ENCODE assay signal across 1 cellular context in the genomic region with DNA sequence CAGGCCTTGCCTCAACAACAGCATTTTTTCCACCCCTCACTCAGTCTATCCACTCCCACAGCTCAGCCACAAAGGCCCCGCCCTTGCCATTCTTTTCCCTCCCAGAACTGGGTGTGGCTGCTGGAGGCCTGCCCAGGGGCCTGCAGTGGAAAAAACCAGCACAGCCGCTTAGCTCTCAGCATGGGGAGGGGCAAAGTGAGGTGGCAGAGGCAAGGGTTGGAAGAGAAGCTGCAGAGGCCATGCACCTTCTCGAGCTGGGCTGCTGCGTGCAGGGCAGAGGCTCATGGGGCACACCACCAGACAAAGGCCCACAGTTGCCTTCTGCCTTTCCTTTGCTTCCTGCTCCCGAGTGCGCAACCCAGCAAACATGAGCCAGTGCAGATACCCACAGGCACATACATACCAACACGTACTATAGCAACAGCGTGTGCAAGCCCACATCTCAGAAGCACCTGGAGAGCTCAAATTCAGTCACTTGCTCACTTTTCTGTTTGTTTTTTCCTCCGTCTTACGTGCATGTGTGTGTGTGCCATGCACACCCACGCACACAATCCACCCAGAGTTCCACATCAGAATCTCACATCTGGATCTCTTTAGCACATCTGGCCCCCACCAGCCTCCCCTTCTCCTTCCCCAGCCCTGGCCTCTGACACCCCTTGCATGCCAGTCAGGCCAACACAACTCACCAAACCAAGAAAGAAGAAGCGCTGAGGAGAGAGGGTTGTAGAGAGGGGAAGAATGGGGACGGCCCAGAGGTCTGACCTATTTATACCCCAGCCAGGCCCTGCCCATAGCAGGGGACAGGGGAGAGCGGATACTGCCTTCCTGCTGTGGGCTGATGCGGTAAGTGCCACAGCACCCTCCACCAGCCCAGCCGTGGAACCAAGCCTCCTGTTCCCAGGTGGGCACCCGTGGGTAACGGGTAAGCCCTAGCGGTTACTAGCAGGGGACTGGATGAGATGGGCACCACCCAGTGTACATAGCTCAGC.
TF ChIP-seq lines count a peak whose summit lies in the region.

A gene (minus strand): TSS at position 740 of the 989 bp plus-strand sequence. CDS start 1,012 bp downstream, outside the sequence.

TF ChIP-seq in HEK293, 187 proteins besides CTCF, POLR2A, EP300 and RAD21 (continued from another document):
- TF ChIP-seq, protein P1, sequence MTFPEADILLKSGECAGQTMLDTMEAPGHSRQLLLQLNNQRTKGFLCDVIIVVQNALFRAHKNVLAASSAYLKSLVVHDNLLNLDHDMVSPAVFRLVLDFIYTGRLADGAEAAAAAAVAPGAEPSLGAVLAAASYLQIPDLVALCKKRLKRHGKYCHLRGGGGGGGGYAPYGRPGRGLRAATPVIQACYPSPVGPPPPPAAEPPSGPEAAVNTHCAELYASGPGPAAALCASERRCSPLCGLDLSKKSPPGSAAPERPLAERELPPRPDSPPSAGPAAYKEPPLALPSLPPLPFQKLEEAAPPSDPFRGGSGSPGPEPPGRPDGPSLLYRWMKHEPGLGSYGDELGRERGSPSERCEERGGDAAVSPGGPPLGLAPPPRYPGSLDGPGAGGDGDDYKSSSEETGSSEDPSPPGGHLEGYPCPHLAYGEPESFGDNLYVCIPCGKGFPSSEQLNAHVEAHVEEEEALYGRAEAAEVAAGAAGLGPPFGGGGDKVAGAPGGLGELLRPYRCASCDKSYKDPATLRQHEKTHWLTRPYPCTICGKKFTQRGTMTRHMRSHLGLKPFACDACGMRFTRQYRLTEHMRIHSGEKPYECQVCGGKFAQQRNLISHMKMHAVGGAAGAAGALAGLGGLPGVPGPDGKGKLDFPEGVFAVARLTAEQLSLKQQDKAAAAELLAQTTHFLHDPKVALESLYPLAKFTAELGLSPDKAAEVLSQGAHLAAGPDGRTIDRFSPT (tag by site-specific recombination; IDR thresholded peaks at IDR 0.05) = peak; percentile 84
- TF ChIP-seq SP3 (tag by site-specific recombination; IDR thresholded peaks at IDR 0.05) (peak; percentile 78), ZBTB8A (tag by site-specific recombination; IDR thresholded peaks at IDR 0.05) (peak; percentile 51), ZNF121 (tag by site-specific recombination; IDR thresholded peaks at IDR 0.05) (no peak), SP7 (tag by site-specific recombination; IDR thresholded peaks at IDR 0.05) (peak; percentile 38; the same call in 1 of the 2 replicates), ZNF549 (tag by site-specific recombination; IDR thresholded peaks at IDR 0.05) (no peak), GLIS1 (tag by site-specific recombination; IDR thresholded peaks at IDR 0.05) (peak; percentile 35; the same call in 1 of the 2 replicates), ZNF239 (tag by site-specific recombination; IDR thresholded peaks at IDR 0.05) (no peak), ZNF626 (tag by site-specific recombination; IDR thresholded peaks at IDR 0.05) (no peak), YY2 (tag by site-specific recombination; IDR thresholded peaks at IDR 0.05) (no peak), ZNF600 (tag by site-specific recombination; IDR thresholded peaks at IDR 0.05) (peak; percentile 85), TRIM28 (IDR thresholded peaks at IDR 0.05; ENCODE audit: borderline replicate concordance, low read length) (peak; percentile 67; the same call in 1 of the 2 replicates), TCF7L2 (IDR thresholded peaks at IDR 0.05; ENCODE audit: borderline replicate concordance, low read depth, low read length) (no peak), ZSCAN30 (tag by site-specific recombination; IDR thresholded peaks at IDR 0.05) (peak; percentile 95), ZIC2 (tag by site-specific recombination; IDR thresholded peaks at IDR 0.05) (0 out of 2 replicates have a peak, but pooled peaks have one; percentile 7), KLF10 (tag by site-specific recombination; IDR thresholded peaks at IDR 0.05) (peak; percentile 44; the same call in 1 of the 2 replicates), SP2 (tag by site-specific recombination; IDR thresholded peaks at IDR 0.05) (peak; percentile 84), ZNF623 (tag by site-specific recombination; IDR thresholded peaks at IDR 0.05) (no peak), KLF7 (tag by site-specific recombination; IDR thresholded peaks at IDR 0.05; ENCODE audit: borderline replicate concordance) (peak; percentile 98), ZEB2 (tag by site-specific recombination; IDR thresholded peaks at IDR 0.05) (peak; percentile 31; the same call in 1 of the 2 replicates), KLF1 (tag by site-specific recombination; IDR thresholded peaks at IDR 0.05) (peak; percentile 94), ZFHX2 (tag by site-specific recombination; conservative IDR thresholded peaks at IDR 0.05) (0 out of 2 replicates have a peak, but pooled peaks have one; percentile 30), ZNF169 (tag by site-specific recombination; IDR thresholded peaks at IDR 0.05) (no peak), ZBTB48 (tag by site-specific recombination; IDR thresholded peaks at IDR 0.05) (peak; percentile 96), ZNF792 (tag by site-specific recombination; IDR thresholded peaks at IDR 0.05) (no peak), ZXDB (tag by site-specific recombination; IDR thresholded peaks at IDR 0.05) (peak; percentile 62; the same call in 1 of the 2 replicates), ZBTB17 (tag by site-specific recombination; IDR thresholded peaks at IDR 0.05) (peak; percentile 62), KLF9 (tag by site-specific recombination; IDR thresholded peaks at IDR 0.05; ENCODE audit: low read depth) (peak; percentile 93), ZNF10 (tag by site-specific recombination; IDR thresholded peaks at IDR 0.05) (no peak)
- TF ChIP-seq, protein P2, sequence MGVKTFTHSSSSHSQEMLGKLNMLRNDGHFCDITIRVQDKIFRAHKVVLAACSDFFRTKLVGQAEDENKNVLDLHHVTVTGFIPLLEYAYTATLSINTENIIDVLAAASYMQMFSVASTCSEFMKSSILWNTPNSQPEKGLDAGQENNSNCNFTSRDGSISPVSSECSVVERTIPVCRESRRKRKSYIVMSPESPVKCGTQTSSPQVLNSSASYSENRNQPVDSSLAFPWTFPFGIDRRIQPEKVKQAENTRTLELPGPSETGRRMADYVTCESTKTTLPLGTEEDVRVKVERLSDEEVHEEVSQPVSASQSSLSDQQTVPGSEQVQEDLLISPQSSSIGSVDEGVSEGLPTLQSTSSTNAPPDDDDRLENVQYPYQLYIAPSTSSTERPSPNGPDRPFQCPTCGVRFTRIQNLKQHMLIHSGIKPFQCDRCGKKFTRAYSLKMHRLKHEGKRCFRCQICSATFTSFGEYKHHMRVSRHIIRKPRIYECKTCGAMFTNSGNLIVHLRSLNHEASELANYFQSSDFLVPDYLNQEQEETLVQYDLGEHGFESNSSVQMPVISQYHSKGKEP (tag by site-specific recombination; IDR thresholded peaks at IDR 0.05) = peak; percentile 72
- TF ChIP-seq, protein P3, sequence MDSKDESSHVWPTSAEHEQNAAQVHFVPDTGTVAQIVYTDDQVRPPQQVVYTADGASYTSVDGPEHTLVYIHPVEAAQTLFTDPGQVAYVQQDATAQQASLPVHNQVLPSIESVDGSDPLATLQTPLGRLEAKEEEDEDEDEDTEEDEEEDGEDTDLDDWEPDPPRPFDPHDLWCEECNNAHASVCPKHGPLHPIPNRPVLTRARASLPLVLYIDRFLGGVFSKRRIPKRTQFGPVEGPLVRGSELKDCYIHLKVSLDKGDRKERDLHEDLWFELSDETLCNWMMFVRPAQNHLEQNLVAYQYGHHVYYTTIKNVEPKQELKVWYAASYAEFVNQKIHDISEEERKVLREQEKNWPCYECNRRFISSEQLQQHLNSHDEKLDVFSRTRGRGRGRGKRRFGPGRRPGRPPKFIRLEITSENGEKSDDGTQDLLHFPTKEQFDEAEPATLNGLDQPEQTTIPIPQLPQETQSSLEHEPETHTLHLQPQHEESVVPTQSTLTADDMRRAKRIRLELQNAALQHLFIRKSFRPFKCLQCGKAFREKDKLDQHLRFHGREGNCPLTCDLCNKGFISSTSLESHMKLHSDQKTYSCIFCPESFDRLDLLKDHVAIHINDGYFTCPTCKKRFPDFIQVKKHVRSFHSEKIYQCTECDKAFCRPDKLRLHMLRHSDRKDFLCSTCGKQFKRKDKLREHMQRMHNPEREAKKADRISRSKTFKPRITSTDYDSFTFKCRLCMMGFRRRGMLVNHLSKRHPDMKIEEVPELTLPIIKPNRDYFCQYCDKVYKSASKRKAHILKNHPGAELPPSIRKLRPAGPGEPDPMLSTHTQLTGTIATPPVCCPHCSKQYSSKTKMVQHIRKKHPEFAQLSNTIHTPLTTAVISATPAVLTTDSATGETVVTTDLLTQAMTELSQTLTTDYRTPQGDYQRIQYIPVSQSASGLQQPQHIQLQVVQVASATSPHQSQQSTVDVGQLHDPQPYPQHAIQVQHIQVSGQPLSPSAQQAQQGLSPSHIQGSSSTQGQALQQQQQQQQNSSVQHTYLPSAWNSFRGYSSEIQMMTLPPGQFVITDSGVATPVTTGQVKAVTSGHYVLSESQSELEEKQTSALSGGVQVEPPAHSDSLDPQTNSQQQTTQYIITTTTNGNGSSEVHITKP (tag by site-specific recombination; IDR thresholded peaks at IDR 0.05) = peak; percentile 89
- TF ChIP-seq, protein P4, sequence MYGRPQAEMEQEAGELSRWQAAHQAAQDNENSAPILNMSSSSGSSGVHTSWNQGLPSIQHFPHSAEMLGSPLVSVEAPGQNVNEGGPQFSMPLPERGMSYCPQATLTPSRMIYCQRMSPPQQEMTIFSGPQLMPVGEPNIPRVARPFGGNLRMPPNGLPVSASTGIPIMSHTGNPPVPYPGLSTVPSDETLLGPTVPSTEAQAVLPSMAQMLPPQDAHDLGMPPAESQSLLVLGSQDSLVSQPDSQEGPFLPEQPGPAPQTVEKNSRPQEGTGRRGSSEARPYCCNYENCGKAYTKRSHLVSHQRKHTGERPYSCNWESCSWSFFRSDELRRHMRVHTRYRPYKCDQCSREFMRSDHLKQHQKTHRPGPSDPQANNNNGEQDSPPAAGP (tag by site-specific recombination; IDR thresholded peaks at IDR 0.05) = peak; percentile 63; the same call in 1 of the 2 replicates
- TF ChIP-seq, protein P5, sequence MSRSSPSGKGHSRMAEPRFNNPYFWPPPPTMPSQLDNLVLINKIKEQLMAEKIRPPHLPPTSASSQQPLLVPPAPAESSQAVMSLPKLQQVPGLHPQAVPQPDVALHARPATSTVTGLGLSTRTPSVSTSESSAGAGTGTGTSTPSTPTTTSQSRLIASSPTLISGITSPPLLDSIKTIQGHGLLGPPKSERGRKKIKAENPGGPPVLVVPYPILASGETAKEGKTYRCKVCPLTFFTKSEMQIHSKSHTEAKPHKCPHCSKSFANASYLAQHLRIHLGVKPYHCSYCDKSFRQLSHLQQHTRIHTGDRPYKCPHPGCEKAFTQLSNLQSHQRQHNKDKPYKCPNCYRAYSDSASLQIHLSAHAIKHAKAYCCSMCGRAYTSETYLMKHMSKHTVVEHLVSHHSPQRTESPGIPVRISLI (tag by site-specific recombination; IDR thresholded peaks at IDR 0.05) = peak; percentile 77
